In genomic region chr3:139520028-139520737, GRCh38 we compare ENCODE assay signal across 8 cellular contexts. TPM values are rescaled to one million over a fixed set of nuclear protein-coding genes. Genes with fewer than 3 reads are reported as not detected.
DNase-seq lines count a peak whose midpoint lies in the region; ATAC-seq, FAIRE-seq and TF ChIP-seq lines count a peak whose summit lies in the region.

No MANE protein-coding gene starts in this region.

- no peak overlapping the region for H3K9ac ChIP-seq in OCI-LY3 (ENCODE audit: low read length)

- no peak overlapping the region for H3K4me2 ChIP-seq in OCI-LY3 (ENCODE audit: low read length)

- H3K9me3 ChIP-seq in OCI-LY3 (ENCODE audit: insufficient read depth, low read length) (no peaks in the 10 kb centered on the region), upper lobe of right lung (no peaks in the 10 kb centered on the region)

- no peaks in the 10 kb centered on the region for H3K36me3 ChIP-seq in OCI-LY3 (replicated peaks; ENCODE audit: low read depth, low read length)
- no peaks in the 10 kb centered on the region for H3K36me3 ChIP-seq in upper lobe of right lung

- peak; percentile 42 for TF ChIP-seq CTCF in OCI-LY3 (IDR thresholded peaks at IDR 0.05; ENCODE audit: low read depth, low read length)
- peak; percentile 30 for TF ChIP-seq CTCF in upper lobe of right lung (IDR thresholded peaks at IDR 0.05)

- H3K27ac ChIP-seq in OCI-LY3 (ENCODE audit: low read length) = no peak overlapping the region
- H3K27ac ChIP-seq in upper lobe of right lung = no peak overlapping the region

- peak; percentile 74 for ATAC-seq in upper lobe of right lung

- intact Hi-C loops in upper lobe of right lung (cut with DNase I) = no loop called here

- DNase-seq in stimulated activated CD4-positive, alpha-beta T cell treated with anti-CD3 and anti-CD28 coated beads, Interleukin-1b, Interleukin-23, amount 100 ng/mL, for 48 hours = peak; percentile 31
- DNase-seq in stimulated activated CD4-positive, alpha-beta T cell treated with anti-CD3 and anti-CD28 coated beads, Interleukin-4, amount 100 ng/mL, for 24 hours = no peak
- peak; percentile 14 for DNase-seq in glomerular visceral epithelial cell (ENCODE audit: extremely low spot score)
- DNase-seq in upper lobe of right lung = no peak
- DNase-seq in NCI-H1694 treated with DMSO at 0.1 percent for 48 hours (lab: John Stamatoyannopoulos, UW) = no peak
- no peak for DNase-seq in NK-92 treated with Interleukin-12 subunit alpha and Interleukin-12 subunit beta, amount 100 ng/mL, for 24 hours (lab: John Stamatoyannopoulos, UW)
- no peak for DNase-seq in RCC 7860 (ENCODE audit: low spot score)

- no peak overlapping the region for H2AFZ ChIP-seq in OCI-LY3 (ENCODE audit: low read depth, low read length)

- H3K27me3 ChIP-seq in OCI-LY3 (ENCODE audit: low read depth, low read length) (peaks cover 4% of the 10 kb centered on the region; the same call in 1 of the 2 replicates), upper lobe of right lung (no peaks in the 10 kb centered on the region)

- no peak overlapping the region for H3K4me3 ChIP-seq in OCI-LY3 (ENCODE audit: low read length)
- no peak overlapping the region for H3K4me3 ChIP-seq in upper lobe of right lung

- FAIRE-seq in RCC 7860 (lab: Jason Lieb, UNC) = no peak

- H3K79me2 ChIP-seq in OCI-LY3 (ENCODE audit: low read length) = no peaks in the 10 kb centered on the region

- H3K4me1 ChIP-seq in OCI-LY3 (ENCODE audit: low read length) (no peaks in the 10 kb centered on the region), upper lobe of right lung (no peaks in the 10 kb centered on the region)

- H4K20me1 ChIP-seq in OCI-LY3 (ENCODE audit: insufficient read depth, low read length) = no peaks in the 10 kb centered on the region

RNA-seq across cellular contexts. Expression of gene RBP1, which starts 19.4 kb away (rescaled TPM):
- total RNA-seq in upper lobe of right lung = 20.4 TPM

RNA-seq across cellular contexts. Expression of gene RBP2, which starts 43.9 kb away (rescaled TPM):
- 2.1 TPM for total RNA-seq in upper lobe of right lung

Comparison
In these comparisons a context has a peak if more than half of its experiments do, and no peak if none do; other contexts are left out.
1. DNase-seq: peak in stimulated activated CD4-positive, alpha-beta T cell treated with anti-CD3 and anti-CD28 coated beads, Interleukin-1b, Interleukin-23, amount 100 ng/mL, for 48 hours (single experiment) and glomerular visceral epithelial cell (single experiment); none in stimulated activated CD4-positive, alpha-beta T cell treated with anti-CD3 and anti-CD28 coated beads, Interleukin-4, amount 100 ng/mL, for 24 hours (single experiment), upper lobe of right lung (single experiment), NCI-H1694 treated with DMSO at 0.1 percent for 48 hours (single experiment), NK-92 treated with Interleukin-12 subunit alpha and Interleukin-12 subunit beta, amount 100 ng/mL, for 24 hours (single experiment) and RCC 7860 (single experiment).